1 cellular context compared by ENCODE assay signal in the genomic region with DNA sequence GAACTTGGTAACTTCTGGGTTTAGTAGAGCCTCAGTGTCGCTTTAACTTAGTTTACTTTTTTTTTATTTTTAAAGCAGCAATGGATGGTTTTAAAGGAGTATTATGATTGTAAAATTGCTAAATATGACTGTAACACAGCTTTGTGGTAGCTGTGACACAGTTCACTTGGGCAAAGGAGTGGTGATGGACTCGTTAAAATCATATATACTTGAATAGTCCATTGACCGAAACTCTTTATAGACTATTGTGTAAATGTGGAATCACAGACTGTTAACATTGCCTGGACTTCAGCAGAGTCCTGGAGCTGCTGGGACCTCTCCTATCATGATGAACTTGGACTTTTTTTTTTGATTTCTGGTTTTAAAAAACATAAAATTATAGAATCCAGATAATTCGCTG.
TF ChIP-seq lines count a peak whose summit lies in the region.

No MANE protein-coding gene starts in this region.

TF ChIP-seq in GM12878, 131 proteins besides CTCF, POLR2A, EP300 and RAD21:
- TF ChIP-seq, protein P1, sequence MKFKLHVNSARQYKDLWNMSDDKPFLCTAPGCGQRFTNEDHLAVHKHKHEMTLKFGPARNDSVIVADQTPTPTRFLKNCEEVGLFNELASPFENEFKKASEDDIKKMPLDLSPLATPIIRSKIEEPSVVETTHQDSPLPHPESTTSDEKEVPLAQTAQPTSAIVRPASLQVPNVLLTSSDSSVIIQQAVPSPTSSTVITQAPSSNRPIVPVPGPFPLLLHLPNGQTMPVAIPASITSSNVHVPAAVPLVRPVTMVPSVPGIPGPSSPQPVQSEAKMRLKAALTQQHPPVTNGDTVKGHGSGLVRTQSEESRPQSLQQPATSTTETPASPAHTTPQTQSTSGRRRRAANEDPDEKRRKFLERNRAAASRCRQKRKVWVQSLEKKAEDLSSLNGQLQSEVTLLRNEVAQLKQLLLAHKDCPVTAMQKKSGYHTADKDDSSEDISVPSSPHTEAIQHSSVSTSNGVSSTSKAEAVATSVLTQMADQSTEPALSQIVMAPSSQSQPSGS (IDR thresholded peaks at IDR 0.05; ENCODE audit: low read length) = no peak
- TF ChIP-seq, protein P2, sequence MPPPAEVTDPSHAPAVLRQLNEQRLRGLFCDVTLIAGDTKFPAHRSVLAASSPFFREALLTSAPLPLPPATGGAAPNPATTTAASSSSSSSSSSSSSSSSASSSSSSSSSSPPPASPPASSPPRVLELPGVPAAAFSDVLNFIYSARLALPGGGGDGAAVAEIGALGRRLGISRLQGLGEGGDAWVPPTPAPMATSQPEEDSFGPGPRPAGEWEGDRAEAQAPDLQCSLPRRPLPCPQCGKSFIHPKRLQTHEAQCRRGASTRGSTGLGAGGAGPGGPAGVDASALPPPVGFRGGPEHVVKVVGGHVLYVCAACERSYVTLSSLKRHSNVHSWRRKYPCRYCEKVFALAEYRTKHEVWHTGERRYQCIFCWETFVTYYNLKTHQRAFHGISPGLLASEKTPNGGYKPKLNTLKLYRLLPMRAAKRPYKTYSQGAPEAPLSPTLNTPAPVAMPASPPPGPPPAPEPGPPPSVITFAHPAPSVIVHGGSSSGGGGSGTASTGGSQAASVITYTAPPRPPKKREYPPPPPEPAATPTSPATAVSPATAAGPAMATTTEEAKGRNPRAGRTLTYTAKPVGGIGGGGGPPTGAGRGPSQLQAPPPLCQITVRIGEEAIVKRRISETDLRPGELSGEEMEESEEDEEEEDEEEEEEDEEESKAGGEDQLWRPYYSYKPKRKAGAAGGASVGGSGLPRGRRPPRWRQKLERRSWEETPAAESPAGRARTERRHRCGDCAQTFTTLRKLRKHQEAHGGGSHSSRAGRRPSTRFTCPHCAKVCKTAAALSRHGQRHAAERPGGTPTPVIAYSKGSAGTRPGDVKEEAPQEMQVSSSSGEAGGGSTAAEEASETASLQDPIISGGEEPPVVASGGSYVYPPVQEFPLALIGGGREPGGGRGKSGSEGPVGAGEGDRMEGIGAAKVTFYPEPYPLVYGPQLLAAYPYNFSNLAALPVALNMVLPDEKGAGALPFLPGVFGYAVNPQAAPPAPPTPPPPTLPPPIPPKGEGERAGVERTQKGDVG (CRISPR knock-in tag; IDR thresholded peaks at IDR 0.05) = no peak
- TF ChIP-seq LARP7 (IDR thresholded peaks at IDR 0.05) = no peak
- TF ChIP-seq SREBF1 (IDR thresholded peaks at IDR 0.05; ENCODE audit: low read length) = no peak
- no peak for TF ChIP-seq MEF2B (IDR thresholded peaks at IDR 0.05; ENCODE audit: partially characterized antibody, poor library complexity, severe bottlenecking)
- no peak for TF ChIP-seq SIN3A (IDR thresholded peaks at IDR 0.05; ENCODE audit: low read depth, low read length)
- no peak for TF ChIP-seq TCF3 (IDR thresholded peaks at IDR 0.05; ENCODE audit: borderline replicate concordance, insufficient read depth, low read depth, low read length)
- TF ChIP-seq EGR1 (IDR thresholded peaks at IDR 0.05; ENCODE audit: borderline replicate concordance in 1 of 2, low read depth in 2 of 2, low read length in 2 of 2) = no peak
